In genomic region chr6:3749390-3749978, GRCh38 we compare ENCODE assay signal across 9 cellular contexts. TPM values are rescaled to one million over a fixed set of nuclear protein-coding genes. Genes with fewer than 3 reads are reported as not detected.
A peak's percentile ranks its signal among the peaks of the same experiment; 100 is the strongest.
DNase-seq lines count a peak whose midpoint lies in the region; ATAC-seq, FAIRE-seq and TF ChIP-seq lines count a peak whose summit lies in the region.
"Had no signal": no experiment of that assay in that cellular context is flagged by ENCODE, and none has a peak within 500 bp of the region (broad histone marks: within the 10 kb centered on the region; RNA-seq: fewer than 3 reads in every experiment).

No MANE protein-coding gene starts in this region.

- H3K27me3 Mint-ChIP-seq in activated T-cell treated with anti-CD3 and anti-CD28 coated beads, Interleukin-2, amount 50 U/mL, for 4 hours (ENCODE audit: low read depth): peaks cover 43% of the 10 kb centered on the region
- H3K27me3 Mint-ChIP-seq in memory B cell: no peaks in the 10 kb centered on the region

- H3K27ac Mint-ChIP-seq in memory B cell: peak overlapping the region; percentile 89

- peak overlapping the region; percentile 54 for H3K4me3 Mint-ChIP-seq in activated T-cell treated with anti-CD3 and anti-CD28 coated beads, Interleukin-2, amount 50 U/mL, for 4 hours
- H3K4me3 Mint-ChIP-seq in memory B cell: peak overlapping the region; percentile 88

- ATAC-seq in activated T-cell treated with anti-CD3 and anti-CD28 coated beads, Interleukin-2, amount 50 U/mL, for 4 hours: no peak
- ATAC-seq in memory B cell (ENCODE audit: low read depth): no peak
- ATAC-seq in GM21423 (IDR thresholded peaks at IDR 0.05; ENCODE audit: unreplicated experiment): no peak

- no peaks in the 10 kb centered on the region for H3K9me3 Mint-ChIP-seq in activated T-cell treated with anti-CD3 and anti-CD28 coated beads, Interleukin-2, amount 50 U/mL, for 4 hours
- no peaks in the 10 kb centered on the region for H3K9me3 Mint-ChIP-seq in memory B cell

- H3K27me3 ChIP-seq in bronchial epithelial cell (ENCODE audit: control insufficient read depth, insufficient read depth, low read length): no peaks in the 10 kb centered on the region
- H3K27me3 ChIP-seq in tibial nerve: no peaks in the 10 kb centered on the region

- H3K4me3 ChIP-seq in bronchial epithelial cell (ENCODE audit: low read depth, low read length): peak overlapping the region; percentile 88
- peak overlapping the region; percentile 56 to 92 (median 87) for H3K4me3 ChIP-seq in tibial nerve

- no peaks in the 10 kb centered on the region for H3K36me3 Mint-ChIP-seq in activated T-cell treated with anti-CD3 and anti-CD28 coated beads, Interleukin-2, amount 50 U/mL, for 4 hours (ENCODE audit: insufficient read depth)
- no peaks in the 10 kb centered on the region for H3K36me3 Mint-ChIP-seq in memory B cell

- DNase-seq in activated T-cell treated with anti-CD3 and anti-CD28 coated beads, Interleukin-2, amount 50 U/mL, for 4 hours: no peak
- DNase-seq in activated T-cell treated with anti-CD3 and anti-CD28 coated beads for 4 hours (no peak), bronchial epithelial cell (ENCODE audit: low read depth) (peak; percentile 58), memory B cell (ENCODE audit: low spot score in 2 of 2) (no peak), tibial nerve (ENCODE audit: low spot score in 2 of 2) (no peak), frontal cortex (ENCODE audit: low spot score in 2 of 2) (no peak), NCI-H524 (lab: John Stamatoyannopoulos, UW) (no peak)
- DNase-seq: DMS79 had no signal

- no peak for FAIRE-seq in bronchial epithelial cell (lab: Jason Lieb, UNC)
- FAIRE-seq in frontal cortex (lab: Jason Lieb, UNC): no peak

- 58 to 59% methylated on average over 22 of the region's 22 CpGs for WGBS in tibial nerve, 2 donors

- H3K4me1 Mint-ChIP-seq in activated T-cell treated with anti-CD3 and anti-CD28 coated beads, Interleukin-2, amount 50 U/mL, for 4 hours (ENCODE audit: low read depth): peaks cover 5% of the 10 kb centered on the region
- H3K4me1 Mint-ChIP-seq in memory B cell: peaks cover 43% of the 10 kb centered on the region

- peaks cover 0 to 68% (median 42%) of the 10 kb centered on the region in 4 donors for H3K4me1 ChIP-seq in tibial nerve

- TF ChIP-seq CTCF in bronchial epithelial cell (IDR thresholded peaks at IDR 0.05; ENCODE audit: insufficient read depth, low read length, severe bottlenecking) (no peak), tibial nerve (IDR thresholded peaks at IDR 0.05) (no peak)

- H3K36me3 ChIP-seq in bronchial epithelial cell (ENCODE audit: control insufficient read depth, insufficient read depth, low read length) (peaks cover 13% of the 10 kb centered on the region), tibial nerve (peaks cover 0 to 3% (median 0%) of the 10 kb centered on the region in 3 donors)

- no peaks in the 10 kb centered on the region for H3K9me3 ChIP-seq in tibial nerve

- TF ChIP-seq POLR2A in tibial nerve (IDR thresholded peaks at IDR 0.05): no peak

- H3K27ac ChIP-seq in tibial nerve: peak overlapping the region; percentile 94 to 99 (median 97)

- TF ChIP-seq EP300 in tibial nerve (IDR thresholded peaks at IDR 0.05): no peak

RNA-seq across cellular contexts. Expression of gene PXDC1, which starts 2.0 kb away (rescaled TPM):
- total RNA-seq in activated T-cell treated with anti-CD3 and anti-CD28 coated beads, Interleukin-2, amount 50 U/mL, for 4 hours: 1 to 10 TPM; 1.6 to 4.7 (median 2.2) TPM
- 47.6 and 64.5 TPM in 2 replicates for total RNA-seq in bronchial epithelial cell
- total RNA-seq in tibial nerve: 100 to 1,000 TPM in 3 of 4 donors, 10 to 100 TPM in 1; 93.6 to 174 (median 113) TPM
- total RNA-seq in frontal cortex: 7.3 TPM
